In the genomic region with DNA sequence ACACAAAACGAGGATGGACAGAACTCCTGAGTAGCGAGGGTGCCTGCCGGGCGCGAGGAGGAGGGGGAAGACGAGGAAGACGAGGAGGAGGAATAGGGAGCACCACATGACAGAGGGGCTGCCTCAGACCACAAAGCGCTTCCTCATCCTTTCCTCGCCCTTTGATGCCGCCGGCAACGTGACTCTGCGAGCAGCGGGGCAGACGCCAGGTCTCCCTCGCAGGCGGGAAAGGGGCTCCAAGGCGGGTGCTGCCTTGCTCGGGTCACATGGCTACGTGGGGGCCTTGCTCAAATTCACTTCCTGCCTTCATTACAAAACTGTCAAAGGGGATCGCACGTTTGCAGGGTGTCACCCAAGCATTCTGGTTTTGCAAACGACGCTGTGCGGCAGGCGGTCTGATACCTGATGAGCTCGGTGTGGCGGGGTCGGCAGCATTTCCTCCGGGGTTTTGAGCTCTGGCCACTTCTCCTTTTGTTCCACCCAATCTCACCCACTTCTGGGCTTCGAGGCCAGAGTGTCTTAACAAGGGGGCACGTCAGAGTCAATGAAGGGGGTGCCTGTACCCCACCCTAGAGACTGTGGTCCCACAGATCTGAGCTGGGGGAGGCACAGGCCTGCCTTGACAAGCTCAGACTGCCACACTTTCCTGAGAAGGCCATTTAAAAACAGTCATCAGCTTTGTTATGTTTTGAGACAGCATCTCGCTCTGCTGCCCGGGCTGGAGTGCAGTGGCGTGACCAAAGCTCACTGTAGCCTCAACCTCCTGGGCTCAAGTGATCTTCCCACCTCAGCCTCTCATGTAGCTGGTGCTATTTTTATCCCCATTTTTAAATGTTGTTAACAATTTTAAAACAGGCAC, we compare ENCODE assay signal across 8 cellular contexts. TPM values are rescaled to one million over a fixed set of nuclear protein-coding genes. Genes with fewer than 3 reads are reported as not detected.
DNase-seq lines count a peak whose midpoint lies in the region; ATAC-seq and TF ChIP-seq lines count a peak whose summit lies in the region.

No MANE protein-coding gene starts in this region.

- no peaks in the 10 kb centered on the region for H3K27me3 Mint-ChIP-seq in activated CD8-positive, alpha-beta T cell treated with anti-CD3 and anti-CD28 coated beads, Interleukin-2, amount 10 ng/mL, durations not matched to agents 7 days and 5 days (ENCODE audit: low read depth)
- H3K27me3 Mint-ChIP-seq in natural killer cell treated with Interleukin-12 subunit alpha and Interleukin-12 subunit beta and Interleukin-15 and Interleukin-18, amount 100 ng/mL, for 72 hours: no peaks in the 10 kb centered on the region

- ATAC-seq in GM18517 (IDR thresholded peaks at IDR 0.05; ENCODE audit: unreplicated experiment) (peak; percentile 57), HG03354 (IDR thresholded peaks at IDR 0.05; ENCODE audit: poor library complexity, severe bottlenecking, unreplicated experiment) (peak; percentile 71)
- ATAC-seq in activated CD8-positive, alpha-beta T cell treated with anti-CD3 and anti-CD28 coated beads, Interleukin-2, amount 10 ng/mL, durations not matched to agents 7 days and 5 days: peak; percentile 68
- peak; percentile 81 to 88 for ATAC-seq in natural killer cell treated with Interleukin-12 subunit alpha and Interleukin-12 subunit beta and Interleukin-15 and Interleukin-18, amount 100 ng/mL, for 72 hours

- DNase-seq in activated CD8-positive, alpha-beta T cell treated with anti-CD3 and anti-CD28 coated beads, Interleukin-2, amount 10 ng/mL, durations not matched to agents 7 days and 5 days: peak; percentile 93
- DNase-seq in natural killer cell treated with Interleukin-12 subunit alpha and Interleukin-12 subunit beta and Interleukin-15 and Interleukin-18, amount 100 ng/mL, for 72 hours (ENCODE audit: low spot score): peak; percentile 89
- DNase-seq in globus pallidus (ENCODE audit: low spot score) (no peak), NCI-H2081 treated with DMSO at 0.1 percent for 48 hours (lab: John Stamatoyannopoulos, UW) (no peak), NAMALWA (ENCODE audit: low spot score) (no peak), RWPE1 (ENCODE audit: low spot score) (no peak)

- no peaks in the 10 kb centered on the region for H3K9me3 Mint-ChIP-seq in activated CD8-positive, alpha-beta T cell treated with anti-CD3 and anti-CD28 coated beads, Interleukin-2, amount 10 ng/mL, durations not matched to agents 7 days and 5 days (ENCODE audit: insufficient read depth)
- no peaks in the 10 kb centered on the region for H3K9me3 Mint-ChIP-seq in natural killer cell treated with Interleukin-12 subunit alpha and Interleukin-12 subunit beta and Interleukin-15 and Interleukin-18, amount 100 ng/mL, for 72 hours

- H3K27ac ChIP-seq in RWPE1: no peak overlapping the region; the same call in 1 of the 2 replicates

- H3K4me3 Mint-ChIP-seq in activated CD8-positive, alpha-beta T cell treated with anti-CD3 and anti-CD28 coated beads, Interleukin-2, amount 10 ng/mL, durations not matched to agents 7 days and 5 days: peak overlapping the region; percentile 48
- H3K4me3 Mint-ChIP-seq in natural killer cell treated with Interleukin-12 subunit alpha and Interleukin-12 subunit beta and Interleukin-15 and Interleukin-18, amount 100 ng/mL, for 72 hours: peak overlapping the region; percentile 63

- POLR2A ChIA-PET in activated CD8-positive, alpha-beta T cell treated with anti-CD3 and anti-CD28 coated beads, Interleukin-2, amount 10 ng/mL, durations not matched to agents 7 days and 5 days (lab: Charles Lee): interaction anchor here (0.8 to 2.3 kb wide), 7 partner anchors 11 to 124 kb away, joined by 3 to 19 read pairs (median 4); a partner anchor contains a TSS
- POLR2A ChIA-PET in RWPE1 (lab: Yijun Ruan, JAX; ENCODE audit: low non-redundant PET): no interaction called here

- peaks cover 85% of the 10 kb centered on the region for H3K36me3 Mint-ChIP-seq in activated CD8-positive, alpha-beta T cell treated with anti-CD3 and anti-CD28 coated beads, Interleukin-2, amount 10 ng/mL, durations not matched to agents 7 days and 5 days (ENCODE audit: low read depth)
- no peaks in the 10 kb centered on the region for H3K36me3 Mint-ChIP-seq in natural killer cell treated with Interleukin-12 subunit alpha and Interleukin-12 subunit beta and Interleukin-15 and Interleukin-18, amount 100 ng/mL, for 72 hours

- H3K4me1 Mint-ChIP-seq in activated CD8-positive, alpha-beta T cell treated with anti-CD3 and anti-CD28 coated beads, Interleukin-2, amount 10 ng/mL, durations not matched to agents 7 days and 5 days (ENCODE audit: low read depth): peaks cover 84% of the 10 kb centered on the region
- H3K4me1 Mint-ChIP-seq in natural killer cell treated with Interleukin-12 subunit alpha and Interleukin-12 subunit beta and Interleukin-15 and Interleukin-18, amount 100 ng/mL, for 72 hours (ENCODE audit: low read depth in 2 of 2): peaks cover 63 to 65% of the 10 kb centered on the region in 2 donors

- peak overlapping the region; percentile 97 for H3K27ac Mint-ChIP-seq in activated CD8-positive, alpha-beta T cell treated with anti-CD3 and anti-CD28 coated beads, Interleukin-2, amount 10 ng/mL, durations not matched to agents 7 days and 5 days
- peak overlapping the region; percentile 92 to 98 for H3K27ac Mint-ChIP-seq in natural killer cell treated with Interleukin-12 subunit alpha and Interleukin-12 subunit beta and Interleukin-15 and Interleukin-18, amount 100 ng/mL, for 72 hours

- no peak for TF ChIP-seq CTCF in RWPE1 (conservative IDR thresholded peaks at IDR 0.05; ENCODE audit: low read depth)

- CTCF ChIA-PET in activated CD8-positive, alpha-beta T cell treated with anti-CD3 and anti-CD28 coated beads, Interleukin-2, amount 10 ng/mL, durations not matched to agents 7 days and 5 days (lab: Charles Lee): interaction anchor here (0.9 to 2.0 kb wide), 10 partner anchors 16 to 347 kb away, joined by 3 to 22 read pairs (median 4); a partner anchor contains a TSS
- CTCF ChIA-PET in RWPE1 (lab: Yijun Ruan, JAX): no interaction called here

RNA-seq across cellular contexts. Expression of a gene that starts 14.9 kb away (rescaled TPM):
- total RNA-seq in activated CD8-positive, alpha-beta T cell treated with anti-CD3 and anti-CD28 coated beads, Interleukin-2, amount 10 ng/mL, durations not matched to agents 7 days and 5 days: 100 to 1,000 TPM; 218 to 234 TPM
- 100 to 1,000 TPM; 170 to 206 TPM for total RNA-seq in natural killer cell treated with Interleukin-12 subunit alpha and Interleukin-12 subunit beta and Interleukin-15 and Interleukin-18, amount 100 ng/mL, for 72 hours

RNA-seq across cellular contexts. Expression of a gene that starts 42.3 kb away (rescaled TPM):
- total RNA-seq in activated CD8-positive, alpha-beta T cell treated with anti-CD3 and anti-CD28 coated beads, Interleukin-2, amount 10 ng/mL, durations not matched to agents 7 days and 5 days: 10 to 100 TPM; 59.1 to 63.1 TPM
- total RNA-seq in natural killer cell treated with Interleukin-12 subunit alpha and Interleukin-12 subunit beta and Interleukin-15 and Interleukin-18, amount 100 ng/mL, for 72 hours: 10 to 100 TPM; 63.4 to 70.5 TPM

RNA-seq across cellular contexts. Expression of a gene that starts 44.4 kb away (rescaled TPM):
- under 1 TPM; 0.16 to 0.18 TPM for total RNA-seq in activated CD8-positive, alpha-beta T cell treated with anti-CD3 and anti-CD28 coated beads, Interleukin-2, amount 10 ng/mL, durations not matched to agents 7 days and 5 days
- not detected for total RNA-seq in natural killer cell treated with Interleukin-12 subunit alpha and Interleukin-12 subunit beta and Interleukin-15 and Interleukin-18, amount 100 ng/mL, for 72 hours

Comparison
In these comparisons a context has a peak if more than half of its experiments do, and no peak if none do; other contexts are left out.
1. DNase-seq: peak in activated CD8-positive, alpha-beta T cell treated with anti-CD3 and anti-CD28 coated beads, Interleukin-2, amount 10 ng/mL, durations not matched to agents 7 days and 5 days (single experiment) and natural killer cell treated with Interleukin-12 subunit alpha and Interleukin-12 subunit beta and Interleukin-15 and Interleukin-18, amount 100 ng/mL, for 72 hours (single experiment); none in globus pallidus (single experiment), NCI-H2081 treated with DMSO at 0.1 percent for 48 hours (single experiment), NAMALWA (single experiment) and RWPE1 (single experiment).
2. Peak in every context shown above with its lines, with median percentiles within 50 percentile points of each other: ATAC-seq.